ENCODE assay signal across 8 cellular contexts in genomic region chr2:205763708-205764501, GRCh38.
A peak's percentile ranks its signal among the peaks of the same experiment; 100 is the strongest.
DNase-seq lines count a peak whose midpoint lies in the region; ATAC-seq, FAIRE-seq and TF ChIP-seq lines count a peak whose summit lies in the region.

No MANE protein-coding gene starts in this region.

- CTCF ChIA-PET in RWPE1 (lab: Yijun Ruan, JAX) (no interaction called here), endothelial cell of umbilical vein (lab: Charles Lee) (interaction anchor here (2.4 kb wide), 1 partner anchor 162 kb away, joined by 6 read pairs; no protein-coding TSS in a partner anchor)

- no peaks in the 10 kb centered on the region for H3K79me2 ChIP-seq in endothelial cell of umbilical vein (ENCODE audit: control insufficient read depth, insufficient read depth, low read length)

- no peaks in the 10 kb centered on the region for H3K9me3 ChIP-seq in cardiac muscle cell (ENCODE audit: low read depth)
- no peaks in the 10 kb centered on the region for H3K9me3 ChIP-seq in endothelial cell of umbilical vein (replicated peaks; ENCODE audit: control insufficient read depth, insufficient read depth, low read length)
- H3K9me3 ChIP-seq in mesodermal cell (ENCODE audit: control insufficient read depth, low read length): no peaks in the 10 kb centered on the region
- no peaks in the 10 kb centered on the region for H3K9me3 ChIP-seq in aorta (ENCODE audit: control insufficient read depth, low read length)

- H3K9me1 ChIP-seq in endothelial cell of umbilical vein (replicated peaks; ENCODE audit: control insufficient read depth, extremely low read depth, insufficient read depth, low read length): no peaks in the 10 kb centered on the region

- no peaks in the 10 kb centered on the region for H3K27me3 ChIP-seq in cardiac muscle cell
- H3K27me3 ChIP-seq in endothelial cell of umbilical vein (ENCODE audit: control insufficient read depth in 2 of 2, insufficient read depth in 2 of 2, low read length in 2 of 2): no peaks in the 10 kb centered on the region
- H3K27me3 ChIP-seq in aorta (ENCODE audit: control insufficient read depth in 1 of 2, insufficient read depth in 2 of 2, low read length in 1 of 2): no peaks in the 10 kb centered on the region

- peak overlapping the region; percentile 65 for H3K9ac ChIP-seq in endothelial cell of umbilical vein (replicated peaks; ENCODE audit: extremely low read depth, insufficient read depth, low read length)

- POLR2A ChIA-PET in RWPE1 (lab: Yijun Ruan, JAX; ENCODE audit: low non-redundant PET): no interaction called here
- POLR2A ChIA-PET in endothelial cell of umbilical vein (lab: Charles Lee): no interaction called here

- 19 to 20% methylated on average over 16 to 19 of the region's 25 CpGs for WGBS in mesodermal cell (ENCODE audit: insufficient coverage in 2 of 2), 2 experiments
- 42 to 46% methylated on average over 25 of the region's 25 CpGs for WGBS in aorta, 2 donors

- intact Hi-C loops in cardiac septum (cut with DNase I): no loop called here
- intact Hi-C loops in endothelial cell of umbilical vein (cut with micrococcal nuclease): no loop called here
- intact Hi-C loops in aorta (cut with DNase I): loop anchor here in 1 of 2 donors (5.0 kb wide), 1 partner anchor 163 kb away; no protein-coding TSS in a partner anchor

- H3K4me3 ChIP-seq in cardiac muscle cell: no peak overlapping the region
- no peak overlapping the region for H3K4me3 ChIP-seq in endothelial cell of umbilical vein (replicated peaks in 1 of 3; ENCODE audit: insufficient read depth in 1 of 3, low read depth in 1 of 3, low read length in 3 of 3)
- H3K4me3 ChIP-seq in mesodermal cell (ENCODE audit: extremely low read depth, insufficient read depth, low read length, poor library complexity, severe bottlenecking): no peak overlapping the region
- H3K4me3 ChIP-seq in aorta (ENCODE audit: low read length in 2 of 2): no peak overlapping the region

- dilution Hi-C loops in endothelial cell of umbilical vein (cut with MboI; ENCODE audit: extremely low pct_ligation_motif_present, low sequenced_read_pairs): no loop called here

- H2AFZ ChIP-seq in endothelial cell of umbilical vein (ENCODE audit: low read depth, low read length): no peak overlapping the region

- TF ChIP-seq POLR2A in endothelial cell of umbilical vein (IDR thresholded peaks at IDR 0.05; ENCODE audit: low read depth, low read length): no peak

- TSS peak; percentile 29 for BruUV-seq in endothelial cell of umbilical vein (replicated peaks; lab: Mats Ljungman, UMichigan)

- peak; percentile 19 for ATAC-seq in aorta (ENCODE audit: low FRiP score)

- no peak overlapping the region for H3K4me2 ChIP-seq in endothelial cell of umbilical vein (ENCODE audit: insufficient read depth, low read length)

- TF ChIP-seq CTCF in cardiac muscle cell (IDR thresholded peaks at IDR 0.05; ENCODE audit: low read depth, low read length) (peak; percentile 65), RWPE1 (conservative IDR thresholded peaks at IDR 0.05; ENCODE audit: low read depth) (peak; percentile 22), endothelial cell of umbilical vein (IDR thresholded peaks at IDR 0.05; ENCODE audit: extremely low read depth in 1 of 2, insufficient read depth in 1 of 2, low read depth in 1 of 2, low read length in 2 of 2) (peak; percentile 64 to 74)

- peak; percentile 57 to 90 for DNase-seq in cardiac muscle cell (ENCODE audit: low read depth in 1 of 2, low spot score in 1 of 2)
- DNase-seq in cardiac septum (ENCODE audit: low spot score): no peak
- DNase-seq in RWPE1 (ENCODE audit: low spot score): peak; percentile 70
- DNase-seq in endothelial cell of umbilical vein (ENCODE audit: low read depth, low spot score): peak; percentile 94
- peak; percentile 62 to 82 for DNase-seq in aorta
- no peak for DNase-seq in NCI-H1105 (lab: John Stamatoyannopoulos, UW)
- no peak for DNase-seq in mucosa of gallbladder (ENCODE audit: low spot score)

- H3K4me1 ChIP-seq in cardiac muscle cell (ENCODE audit: low read depth) (peaks cover 21% of the 10 kb centered on the region), endothelial cell of umbilical vein (ENCODE audit: control insufficient read depth, extremely low read depth, insufficient read depth, low read length) (peaks cover 20% of the 10 kb centered on the region), mesodermal cell (ENCODE audit: control insufficient read depth, insufficient read depth, low read length, poor library complexity, severe bottlenecking) (peaks cover 33% of the 10 kb centered on the region), aorta (ENCODE audit: control insufficient read depth in 1 of 2, insufficient read depth in 2 of 2, low read length in 2 of 2) (peaks cover under 1 to 2% of the 10 kb centered on the region in 2 donors)

- H3K27ac ChIP-seq in cardiac muscle cell (no peak overlapping the region), RWPE1 (peak overlapping the region; percentile 76), endothelial cell of umbilical vein (ENCODE audit: insufficient read depth, low read depth, low read length) (peak overlapping the region; percentile 63), mesodermal cell (ENCODE audit: low read depth, low read length, severe bottlenecking) (peak overlapping the region; percentile 99), aorta (ENCODE audit: low read depth in 1 of 2, low read length in 2 of 2) (peak overlapping the region in 1 of 2 donors; percentile 14)

- no peaks in the 10 kb centered on the region for H4K20me1 ChIP-seq in endothelial cell of umbilical vein (replicated peaks; ENCODE audit: control insufficient read depth, extremely low read depth, insufficient read depth, low read length)

- peak; percentile 63 for FAIRE-seq in endothelial cell of umbilical vein (lab: Jason Lieb, UNC)

- H3K36me3 ChIP-seq in cardiac muscle cell: no peaks in the 10 kb centered on the region
- H3K36me3 ChIP-seq in endothelial cell of umbilical vein (ENCODE audit: control insufficient read depth in 2 of 2, extremely low read depth in 1 of 2, insufficient read depth in 2 of 2, low read length in 2 of 2): peaks cover 2 to 53% of the 10 kb centered on the region in 2 experiments
- H3K36me3 ChIP-seq in mesodermal cell (ENCODE audit: control insufficient read depth, insufficient read depth, low read length): peaks cover 72% of the 10 kb centered on the region
- H3K36me3 ChIP-seq in aorta (ENCODE audit: control insufficient read depth in 1 of 2, insufficient read depth in 2 of 2, low read length in 1 of 2): peaks cover 0 to 15% of the 10 kb centered on the region in 2 donors

TF ChIP-seq in endothelial cell of umbilical vein, 7 proteins besides CTCF, POLR2A, EP300 and RAD21:
- TF ChIP-seq EZH2 (IDR thresholded peaks at IDR 0.05; ENCODE audit: borderline replicate concordance, low read depth, low read length, severe bottlenecking) (no peak), FOS (IDR thresholded peaks at IDR 0.05; ENCODE audit: borderline replicate concordance, insufficient read depth, low read length) (no peak), MAX (IDR thresholded peaks at IDR 0.05; ENCODE audit: insufficient read depth, insufficient read length) (no peak), POLR2AphosphoS5 (IDR thresholded peaks at IDR 0.05; ENCODE audit: insufficient read depth, low read depth, low read length) (peak; percentile 12), MYC (IDR thresholded peaks at IDR 0.05; ENCODE audit: low read depth, low read length) (no peak), GATA2 (IDR thresholded peaks at IDR 0.05; ENCODE audit: insufficient read depth, insufficient read length, low read depth, low read length) (peak; percentile 18), JUN (IDR thresholded peaks at IDR 0.05; ENCODE audit: borderline replicate concordance, insufficient read depth, insufficient read length, low read depth) (peak; percentile 71)

Comparison
In these comparisons a context has a peak if more than half of its experiments do, and no peak if none do; other contexts are left out.
1. DNase-seq: peak in cardiac muscle cell (2 of 2), RWPE1 (single experiment), endothelial cell of umbilical vein (single experiment) and aorta (2 of 2); none in cardiac septum (single experiment), NCI-H1105 (single experiment) and mucosa of gallbladder (single experiment).
2. Peak in every context shown above with its lines, with median percentiles within 50 percentile points of each other: CTCF ChIP-seq.